7 cellular contexts compared by ENCODE assay signal in the genomic region with DNA sequence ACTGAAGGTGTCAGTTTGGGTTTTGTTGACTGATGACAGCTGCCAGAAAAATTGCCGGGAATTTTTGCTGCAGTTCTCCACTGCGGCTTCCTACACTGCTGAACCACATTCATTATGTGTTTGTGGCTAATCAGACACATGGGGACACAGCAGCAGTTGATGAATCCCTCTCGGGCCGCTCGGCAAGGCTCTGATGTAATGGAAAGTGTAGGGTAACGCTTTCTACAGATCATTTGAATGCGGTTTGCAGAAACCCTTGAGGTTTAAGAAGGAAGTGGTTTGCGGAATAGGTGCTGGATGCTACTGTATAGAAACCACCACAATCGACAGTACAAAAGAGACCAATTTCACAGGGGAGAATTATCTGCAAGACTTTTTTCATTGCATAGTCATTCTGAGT.
A peak's percentile ranks its signal among the peaks of the same experiment; 100 is the strongest.
DNase-seq lines count a peak whose midpoint lies in the region; ATAC-seq lines count a peak whose summit lies in the region.

No MANE protein-coding gene starts in this region.

- peaks cover 27% of the 10 kb centered on the region for H3K4me1 Mint-ChIP-seq in activated naive CD4-positive, alpha-beta T cell treated with anti-CD3 and anti-CD28 coated beads, Interleukin-2, amount 10 ng/mL, durations not matched to agents 7 days and 5 days

- CTCF ChIA-PET in activated naive CD4-positive, alpha-beta T cell treated with anti-CD3 and anti-CD28 coated beads, Interleukin-2, amount 10 ng/mL, durations not matched to agents 7 days and 5 days (lab: Charles Lee), result no interaction called here

- DNase-seq in SIG-M5 (lab: John Stamatoyannopoulos, UW) (peak; percentile 84), iPS-NIHi7 (ENCODE audit: extremely low spot score) (no peak), midbrain (lab: John Stamatoyannopoulos, UW) (no peak)
- peak; percentile 76 for DNase-seq in activated naive CD4-positive, alpha-beta T cell treated with anti-CD3 and anti-CD28 coated beads, Interleukin-2, amount 10 ng/mL, durations not matched to agents 7 days and 5 days
- DNase-seq in stimulated activated CD4-positive, alpha-beta T cell treated with anti-CD3 and anti-CD28 coated beads, Interleukin-15, amount 100 ng/mL, for 24 hours, result peak; percentile 74

- ATAC-seq in GM19025 (IDR thresholded peaks at IDR 0.05; ENCODE audit: low read depth, unreplicated experiment) (peak; percentile 99), HG03045 (IDR thresholded peaks at IDR 0.05; ENCODE audit: unreplicated experiment) (peak; percentile 97)

- peaks cover 3% of the 10 kb centered on the region for H3K36me3 Mint-ChIP-seq in activated naive CD4-positive, alpha-beta T cell treated with anti-CD3 and anti-CD28 coated beads, Interleukin-2, amount 10 ng/mL, durations not matched to agents 7 days and 5 days

- peak overlapping the region; percentile 70 for H3K27ac Mint-ChIP-seq in activated naive CD4-positive, alpha-beta T cell treated with anti-CD3 and anti-CD28 coated beads, Interleukin-2, amount 10 ng/mL, durations not matched to agents 7 days and 5 days

- H3K4me3 Mint-ChIP-seq in activated naive CD4-positive, alpha-beta T cell treated with anti-CD3 and anti-CD28 coated beads, Interleukin-2, amount 10 ng/mL, durations not matched to agents 7 days and 5 days, result peak overlapping the region; percentile 27

- peaks cover 79% of the 10 kb centered on the region for H3K27me3 Mint-ChIP-seq in activated naive CD4-positive, alpha-beta T cell treated with anti-CD3 and anti-CD28 coated beads, Interleukin-2, amount 10 ng/mL, durations not matched to agents 7 days and 5 days

- H3K9me3 Mint-ChIP-seq in activated naive CD4-positive, alpha-beta T cell treated with anti-CD3 and anti-CD28 coated beads, Interleukin-2, amount 10 ng/mL, durations not matched to agents 7 days and 5 days, result peaks cover 15% of the 10 kb centered on the region

Comparison
In these comparisons a context has a peak if more than half of its experiments do, and no peak if none do; other contexts are left out.
1. DNase-seq: peak in SIG-M5 (single experiment), activated naive CD4-positive, alpha-beta T cell treated with anti-CD3 and anti-CD28 coated beads, Interleukin-2, amount 10 ng/mL, durations not matched to agents 7 days and 5 days (single experiment) and stimulated activated CD4-positive, alpha-beta T cell treated with anti-CD3 and anti-CD28 coated beads, Interleukin-15, amount 100 ng/mL, for 24 hours (single experiment); none in iPS-NIHi7 (single experiment) and midbrain (single experiment).